23 cellular contexts compared by ENCODE assay signal in genomic region chr7:84370114-84370513, GRCh38.
DNase-seq lines count a peak whose midpoint lies in the region; ATAC-seq, FAIRE-seq and TF ChIP-seq lines count a peak whose summit lies in the region.
"Had no signal": no experiment of that assay in that cellular context is flagged by ENCODE, and none has a peak within 500 bp of the region (broad histone marks: within the 10 kb centered on the region; RNA-seq: fewer than 3 reads in every experiment).

No MANE protein-coding gene starts in this region.

- no TSS peak for BruUV-seq in IMR-90 (replicated peaks; lab: Mats Ljungman, UMichigan)

- H2BK120ac ChIP-seq in IMR-90 (ENCODE audit: low read depth, low read length), result peak overlapping the region; percentile 38; the same call in 1 of the 2 replicates

- dilution Hi-C loops in IMR-90 (cut with HindIII; ENCODE audit: low sequenced_read_pairs, unreplicated experiment), result no loop called here

- TF ChIP-seq CTCF in A549 (IDR thresholded peaks at IDR 0.05) (no peak), IMR-90 (conservative IDR thresholded peaks at IDR 0.05; ENCODE audit: low read depth, low read length) (no peak), bronchial epithelial cell (IDR thresholded peaks at IDR 0.05; ENCODE audit: insufficient read depth, low read length, severe bottlenecking) (no peak)

- TF ChIP-seq POLR2A in A549 (IDR thresholded peaks at IDR 0.05; ENCODE audit: low read length) (no peak), IMR-90 (IDR thresholded peaks at IDR 0.05; ENCODE audit: low read depth, low read length) (no peak)

- no peaks in the 10 kb centered on the region for H3K27me3 ChIP-seq in IMR-90 (ENCODE audit: control insufficient read depth, insufficient read depth, low read length)
- no peaks in the 10 kb centered on the region for H3K27me3 ChIP-seq in bronchial epithelial cell (ENCODE audit: control insufficient read depth, insufficient read depth, low read length)
- H3K27me3 ChIP-seq: BE2C; BLaER1 treated with 17β-estradiol and CSF1 and Interleukin-3, amounts not matched to agents 10 nM and 100 nM had no signal

- no peak overlapping the region for H2AK5ac ChIP-seq in IMR-90 (ENCODE audit: low read depth, low read length)

- 58% methylated on average over 2 of the region's 2 CpGs for WGBS in A549 (ENCODE audit: missing lambda C conversion rate)
- no CpG with 5 or more reads among the region's 2 CpGs for WGBS in IMR-90 (ENCODE audit: extremely low coverage in 2 of 2, insufficient read length in 1 of 2), 2 experiments

- H3K27ac ChIP-seq in A549, result no peak overlapping the region
- no peak overlapping the region for H3K27ac ChIP-seq in IMR-90 (ENCODE audit: insufficient read depth, low read length)
- H3K27ac ChIP-seq: 22Rv1; BLaER1 treated with 17β-estradiol and CSF1 and Interleukin-3, amounts not matched to agents 10 nM and 100 nM had no signal

- POLR2A ChIA-PET in A549 (lab: Yijun Ruan, JAX) (no interaction called here), IMR-90 (lab: Charles Lee; ENCODE audit: unreplicated experiment) (no interaction called here)

- no peak overlapping the region for H3K4me2 ChIP-seq in A549
- no peak overlapping the region for H3K4me2 ChIP-seq in IMR-90 (ENCODE audit: low read depth, low read length)
- H3K4me2 ChIP-seq: BLaER1 treated with 17β-estradiol and CSF1 and Interleukin-3, amounts not matched to agents 10 nM and 100 nM had no signal

- no peak overlapping the region for H2AK9ac ChIP-seq in IMR-90 (replicated peaks; ENCODE audit: low read depth, low read length, poor library complexity)

- ATAC-seq in A549 (no peak), IMR-90 (ENCODE audit: low read depth) (no peak), HG02759 (IDR thresholded peaks at IDR 0.05; ENCODE audit: unreplicated experiment) (no peak)
- ATAC-seq: GM12878 had no signal

- no peak overlapping the region for H3K56ac ChIP-seq in IMR-90 (ENCODE audit: extremely low read depth, insufficient read depth, low read length)

- CTCF ChIA-PET in A549 (lab: Yijun Ruan, JAX), result no interaction called here
- CTCF ChIA-PET in IMR-90 (lab: Yijun Ruan, JAX), result no interaction called here

- no peak overlapping the region for H4K8ac ChIP-seq in IMR-90 (ENCODE audit: low read depth in 2 of 2, low read length in 2 of 2)

- no peak overlapping the region for H3K23ac ChIP-seq in IMR-90 (ENCODE audit: low read depth, low read length)

- H3K36me3 ChIP-seq in IMR-90 (ENCODE audit: control insufficient read depth, insufficient read depth, low read length) (no peaks in the 10 kb centered on the region), bronchial epithelial cell (ENCODE audit: control insufficient read depth, insufficient read depth, low read length) (no peaks in the 10 kb centered on the region)
- H3K36me3 ChIP-seq: BE2C; BLaER1 treated with 17β-estradiol and CSF1 and Interleukin-3, amounts not matched to agents 10 nM and 100 nM; HAP-1 had no signal

- no peak for TF ChIP-seq RAD21 in A549 (conservative IDR thresholded peaks at IDR 0.05 in 1 of 2, IDR thresholded peaks at IDR 0.05 in 1 of 2)
- TF ChIP-seq RAD21 in IMR-90 (IDR thresholded peaks at IDR 0.05; ENCODE audit: low read length), result no peak

- H3K4ac ChIP-seq in IMR-90 (ENCODE audit: low read depth, low read length), result no peak overlapping the region

- H3K4me1 ChIP-seq in A549, result no peaks in the 10 kb centered on the region
- H3K4me1 ChIP-seq in IMR-90 (ENCODE audit: control insufficient read depth, insufficient read depth, low read length), result peaks cover 10% of the 10 kb centered on the region; the same call in 1 of the 2 replicates
- H3K4me1 ChIP-seq: BE2C, HAP-1 had no signal

- H3K14ac ChIP-seq in IMR-90 (replicated peaks; ENCODE audit: low read depth, low read length), result no peak overlapping the region

- no peak overlapping the region for H3K9ac ChIP-seq in IMR-90 (ENCODE audit: low read depth, low read length)
- H3K9ac ChIP-seq: BLaER1 treated with 17β-estradiol and CSF1 and Interleukin-3, amounts not matched to agents 10 nM and 100 nM had no signal

- H3K79me1 ChIP-seq in IMR-90 (ENCODE audit: low read depth in 1 of 2, low read length in 2 of 2), result no peaks in the 10 kb centered on the region

- in situ Hi-C loops in IMR-90 (cut with MboI; ENCODE audit: low sequenced_read_pairs), result no loop called here

- H3K9me1 ChIP-seq in IMR-90 (ENCODE audit: insufficient read depth, low read length), result peaks cover 2% of the 10 kb centered on the region; the same call in 1 of the 2 replicates

- peak overlapping the region; percentile 48; the same call in 1 of the 2 replicates for H4K5ac ChIP-seq in IMR-90 (ENCODE audit: low read depth, low read length)

- no peak overlapping the region for H3K4me3 ChIP-seq in A549
- no peak overlapping the region for H3K4me3 ChIP-seq in IMR-90 (ENCODE audit: insufficient read depth, low read depth, low read length)
- H3K4me3 ChIP-seq in bronchial epithelial cell (ENCODE audit: low read depth, low read length), result no peak overlapping the region
- H3K4me3 ChIP-seq: BLaER1 treated with 17β-estradiol and CSF1 and Interleukin-3, amounts not matched to agents 10 nM and 100 nM; GM12878; HAP-1 had no signal

- H3K18ac ChIP-seq in IMR-90 (ENCODE audit: low read depth, low read length), result no peak overlapping the region

- H4K91ac ChIP-seq in IMR-90 (ENCODE audit: insufficient read depth, low read depth, low read length), result no peak overlapping the region

- no peak overlapping the region for H2BK5ac ChIP-seq in IMR-90 (ENCODE audit: low read depth, low read length, poor library complexity, severe bottlenecking)

- no peak for TF ChIP-seq EP300 in A549 (IDR thresholded peaks at IDR 0.05)

- intact Hi-C loops in IMR-90 (cut with micrococcal nuclease), result loop anchor here (5.0 to 10.0 kb wide), 2 partner anchors 173 to 395 kb away; no protein-coding TSS in a partner anchor

- no peak overlapping the region; the same call in 1 of the 2 replicates for H2BK20ac ChIP-seq in IMR-90 (ENCODE audit: low read depth, low read length)

- no peaks in the 10 kb centered on the region for H4K20me1 ChIP-seq in IMR-90 (ENCODE audit: insufficient read depth, low read length)
- H4K20me1 ChIP-seq: BLaER1 treated with 17β-estradiol and CSF1 and Interleukin-3, amounts not matched to agents 10 nM and 100 nM had no signal

- no peak overlapping the region for H2AFZ ChIP-seq in IMR-90 (replicated peaks; ENCODE audit: low read length, poor library complexity)

- FAIRE-seq in A549 (lab: Jason Lieb, UNC) (peak; percentile 56), bronchial epithelial cell (lab: Jason Lieb, UNC) (no peak)
- FAIRE-seq: D721Med, GM12878, GM19239, H54 had no signal

- no peak overlapping the region for H2BK15ac ChIP-seq in IMR-90 (ENCODE audit: low read depth, low read length)

- DNase-seq in A549 (ENCODE audit: low read depth in 1 of 2, low spot score in 1 of 2), result no peak
- peak; percentile 33 for DNase-seq in IMR-90
- peak; percentile 33 for DNase-seq in bronchial epithelial cell (ENCODE audit: low read depth)
- DNase-seq in amniotic stem cell (lab: John Stamatoyannopoulos, UW), result no peak
- no peak for DNase-seq in NCI-H446 (lab: John Stamatoyannopoulos, UW)
- DNase-seq: ACHN; AML-193; BE2C; CD4-positive, alpha-beta T cell; CD8-positive, alpha-beta memory T cell; DMS 273 treated with DMSO at 0.1 percent for 48 hours; DMS79; EL; GDM1; GOT3 had no signal

- H3K9me3 ChIP-seq in A549, result no peaks in the 10 kb centered on the region
- no peaks in the 10 kb centered on the region for H3K9me3 ChIP-seq in IMR-90 (ENCODE audit: control insufficient read depth, insufficient read depth, low read length)
- H3K9me3 ChIP-seq: BE2C; BLaER1 treated with 17β-estradiol and CSF1 and Interleukin-3, amounts not matched to agents 10 nM and 100 nM; HAP-1 had no signal

TF ChIP-seq in A549, 52 proteins besides CTCF, POLR2A, EP300 and RAD21 (continues in another document):
- no peak for TF ChIP-seq KDM1A (IDR thresholded peaks at IDR 0.05; ENCODE audit: low read depth)
- no peak for TF ChIP-seq HOXB13 (CRISPR knock-in tag; IDR thresholded peaks at IDR 0.05; ENCODE audit: low read depth)
- no peak for TF ChIP-seq CHD4 (IDR thresholded peaks at IDR 0.05; ENCODE audit: borderline replicate concordance)
- TF ChIP-seq ZSCAN20 (CRISPR knock-in tag; IDR thresholded peaks at IDR 0.05), result no peak
- no peak for TF ChIP-seq TP53 (CRISPR knock-in tag; IDR thresholded peaks at IDR 0.05)
- TF ChIP-seq NPAS2 (CRISPR knock-in tag; IDR thresholded peaks at IDR 0.05; ENCODE audit: borderline replicate concordance), result no peak
- no peak for TF ChIP-seq RNF2 (IDR thresholded peaks at IDR 0.05; ENCODE audit: borderline replicate concordance, low read depth)
- no peak for TF ChIP-seq CBX8 (IDR thresholded peaks at IDR 0.05)
- TF ChIP-seq MYC (IDR thresholded peaks at IDR 0.05; ENCODE audit: borderline replicate concordance, low read length), result no peak
- TF ChIP-seq ZFP36 (IDR thresholded peaks at IDR 0.05; ENCODE audit: borderline replicate concordance, partially characterized antibody), result no peak
- no peak for TF ChIP-seq E2F6 (IDR thresholded peaks at IDR 0.05; ENCODE audit: borderline replicate concordance, low read depth)

TF ChIP-seq in IMR-90, 13 proteins besides CTCF, POLR2A, EP300 and RAD21 (continues in another document):
- TF ChIP-seq RFX5 (IDR thresholded peaks at IDR 0.05; ENCODE audit: low read depth, low read length) (no peak), MAZ (IDR thresholded peaks at IDR 0.05; ENCODE audit: borderline replicate concordance, low read depth, low read length) (no peak), SMC3 (IDR thresholded peaks at IDR 0.05; ENCODE audit: low read depth, low read length) (no peak), MXI1 (IDR thresholded peaks at IDR 0.05; ENCODE audit: borderline replicate concordance, low read depth, low read length) (no peak), FOS (IDR thresholded peaks at IDR 0.05; ENCODE audit: low read depth, low read length) (no peak), RCOR1 (IDR thresholded peaks at IDR 0.05; ENCODE audit: insufficient replicate concordance, low read length) (no peak), USF2 (IDR thresholded peaks at IDR 0.05; ENCODE audit: low read depth, low read length) (no peak), NFE2L2 (IDR thresholded peaks at IDR 0.05; ENCODE audit: low read depth, low read length) (no peak), CEBPB (IDR thresholded peaks at IDR 0.05; ENCODE audit: low read depth, low read length) (no peak), BHLHE40 (IDR thresholded peaks at IDR 0.05; ENCODE audit: low read depth, low read length) (no peak)

Comparison
In these comparisons a context has a peak if more than half of its experiments do, and no peak if none do; other contexts are left out.
1. DNase-seq: peak in IMR-90 (single experiment) and bronchial epithelial cell (single experiment); none in A549 (0 of 2), amniotic stem cell (single experiment) and NCI-H446 (0 of 2).